29 cellular contexts compared by ENCODE assay signal in the genomic region with DNA sequence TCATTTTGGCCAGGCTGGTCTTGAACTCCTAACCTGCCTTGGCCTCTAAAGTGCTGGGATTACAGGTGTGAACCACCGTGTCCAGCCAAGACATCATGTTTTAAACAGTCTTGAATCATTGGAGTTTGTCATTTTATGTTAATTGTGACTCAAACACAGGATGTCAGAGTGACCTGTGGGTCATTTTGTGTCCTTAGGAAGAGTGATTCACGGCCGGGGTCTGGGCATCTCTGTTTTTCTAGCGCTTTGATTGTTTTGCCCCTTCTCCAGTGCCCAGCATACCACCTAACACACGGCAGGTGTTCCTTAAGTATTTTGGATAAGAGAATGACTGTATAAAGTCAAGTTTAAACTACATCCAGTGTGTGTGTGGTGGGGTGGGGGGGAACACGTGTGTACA.
"Had no signal": no experiment of that assay in that cellular context is flagged by ENCODE, and none has a peak within 500 bp of the region (broad histone marks: within the 10 kb centered on the region; RNA-seq: fewer than 3 reads in every experiment).

No MANE protein-coding gene starts in this region.

- H3K36me3 Mint-ChIP-seq: memory B cell; stimulated activated naive B cell treated with anti-CD40 and anti-IgM and Interleukin-4, amounts not matched to agents 10 μg/mL and 1 μg/mL and 100 μg/mL, for 72 hours had no signal

- H3K27me3 ChIP-seq: pancreas, stomach, testis, thyroid gland, transverse colon, uterus had no signal

- DNase-seq: hypothalamus; immature natural killer cell; kidney; left ventricle myocardium inferior; midbrain; mucosa of descending colon; naive thymus-derived CD4-positive, alpha-beta T cell; pancreas; posterior cingulate gyrus; retina; right cardiac atrium; stimulated activated CD4-positive, alpha-beta T cell treated with anti-CD3 and anti-CD28 coated beads, Interleukin-12 subunit alpha, Interleukin-12 subunit beta, amount 100 ng/mL, for 4 hours; stimulated activated CD4-positive, alpha-beta T cell treated with anti-CD3 and anti-CD28 coated beads, Interleukin-15, amount 100 ng/mL, for 24 hours; stimulated activated CD4-positive, alpha-beta T cell treated with anti-CD3 and anti-CD28 coated beads, Interleukin-2, amount 100 ng/mL, for 24 hours; stimulated activated CD4-positive, alpha-beta T cell treated with anti-CD3 and anti-CD28 coated beads, Interleukin-4, amount 100 ng/mL, for 1 hour; stimulated activated naive B cell treated with anti-CD40 and anti-IgM and Interleukin-4, amounts not matched to agents 10 μg/mL and 1 μg/mL and 100 μg/mL, for 72 hours; stimulated activated naive CD8-positive, alpha-beta T cell treated with anti-CD3 and anti-CD28 coated beads, Interleukin-15, Interleukin-2, amounts not matched to agents 100 U/mL and 50 U/mL, for 24 hours; stomach; testis; thyroid gland; transverse colon; uterus had no signal

- H3K4me1 ChIP-seq: left ventricle myocardium inferior, prostate gland, testis, thyroid gland had no signal

- ATAC-seq: mucosa of descending colon; naive thymus-derived CD4-positive, alpha-beta T cell; natural killer cell treated with Interleukin-12 subunit alpha and Interleukin-12 subunit beta and Interleukin-15 and Interleukin-18, amount 100 ng/mL, for 72 hours; pancreas; right cardiac atrium; sciatic nerve; stimulated activated naive B cell treated with anti-CD40 and anti-IgM and Interleukin-4, amounts not matched to agents 10 μg/mL and 1 μg/mL and 100 μg/mL, for 72 hours; stimulated activated naive CD8-positive, alpha-beta T cell treated with anti-CD3 and anti-CD28 coated beads, Interleukin-15, Interleukin-2, amounts not matched to agents 100 U/mL and 50 U/mL, for 24 hours had no signal

- H3K4me3 Mint-ChIP-seq: memory B cell; stimulated activated naive B cell treated with anti-CD40 and anti-IgM and Interleukin-4, amounts not matched to agents 10 μg/mL and 1 μg/mL and 100 μg/mL, for 72 hours had no signal

- H3K4me3 ChIP-seq: left ventricle myocardium inferior, lung, mucosa of descending colon, pancreas, prostate gland, skin epidermis, stomach, testis, thyroid gland, transverse colon, uterus had no signal

- H3K36me3 ChIP-seq: left ventricle myocardium inferior, pancreas, prostate gland, stomach, thyroid gland, transverse colon, uterus had no signal

- H3K9me3 ChIP-seq: left ventricle myocardium inferior, mucosa of descending colon, pancreas, prostate gland, stomach, testis, thyroid gland, transverse colon, uterus had no signal

- H3K4me1 Mint-ChIP-seq: memory B cell had no signal

- H3K27ac Mint-ChIP-seq: memory B cell; stimulated activated naive B cell treated with anti-CD40 and anti-IgM and Interleukin-4, amounts not matched to agents 10 μg/mL and 1 μg/mL and 100 μg/mL, for 72 hours had no signal

- H3K9me3 Mint-ChIP-seq: memory B cell had no signal

- H3K27ac ChIP-seq: left ventricle myocardium inferior, pancreas, prostate gland, stomach, testis, thyroid gland, uterus had no signal

- H3K27me3 Mint-ChIP-seq: memory B cell; naive thymus-derived CD4-positive, alpha-beta T cell; natural killer cell treated with Interleukin-12 subunit alpha and Interleukin-12 subunit beta and Interleukin-15 and Interleukin-18, amount 100 ng/mL, for 72 hours; stimulated activated naive B cell treated with anti-CD40 and anti-IgM and Interleukin-4, amounts not matched to agents 10 μg/mL and 1 μg/mL and 100 μg/mL, for 72 hours had no signal

- FAIRE-seq: islet of Langerhans, kidney, pancreas had no signal
